ENCODE assay signal across 26 cellular contexts in the genomic region with DNA sequence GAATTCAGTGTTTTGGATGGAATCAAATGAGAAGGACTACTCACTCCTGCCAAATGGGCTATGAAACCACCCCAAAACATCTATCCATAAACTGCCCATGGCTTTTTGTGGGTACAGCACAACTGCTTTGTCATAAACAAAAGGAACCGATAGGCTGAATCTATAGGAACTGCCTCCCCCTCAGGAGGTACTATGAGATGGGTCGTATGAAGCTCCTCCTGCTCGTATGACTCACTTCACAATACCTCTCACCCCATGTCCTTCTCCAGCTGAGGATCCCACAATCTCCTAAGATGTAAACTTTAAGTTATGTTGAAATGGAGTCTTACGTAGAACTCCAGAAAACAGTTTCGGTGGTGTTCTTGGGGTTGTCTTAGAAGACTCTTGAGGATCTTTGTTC.
DNase-seq lines count a peak whose midpoint lies in the region; ATAC-seq and TF ChIP-seq lines count a peak whose summit lies in the region.
"Had no signal": no experiment of that assay in that cellular context is flagged by ENCODE, and none has a peak within 500 bp of the region (broad histone marks: within the 10 kb centered on the region; RNA-seq: fewer than 3 reads in every experiment).

No MANE protein-coding gene starts in this region.

- no peak overlapping the region for H3K4me3 ChIP-seq in MG63
- no peak overlapping the region for H3K4me3 ChIP-seq in mammary epithelial cell (replicated peaks in 1 of 3; ENCODE audit: insufficient read depth in 1 of 3, low read depth in 2 of 3, low read length in 3 of 3)
- no peak overlapping the region for H3K4me3 ChIP-seq in upper lobe of right lung
- no peak overlapping the region for H3K4me3 ChIP-seq in osteoblast (ENCODE audit: insufficient read depth, low read length)
- H3K4me3 ChIP-seq: colonic mucosa, sigmoid colon had no signal

- BruUV-seq in mammary epithelial cell (replicated peaks; lab: Mats Ljungman, UMichigan), result no TSS peak

- H3K27ac ChIP-seq in mammary epithelial cell (ENCODE audit: insufficient read depth, low read depth, low read length) (no peak overlapping the region), upper lobe of right lung (no peak overlapping the region), osteoblast (ENCODE audit: low read depth, low read length) (no peak overlapping the region)
- H3K27ac ChIP-seq: colonic mucosa had no signal

- H3K27ac Mint-ChIP-seq in progenitor cell of endocrine pancreas, result no peak overlapping the region
- H3K27ac Mint-ChIP-seq: activated CD4-positive, alpha-beta T cell treated with anti-CD3 and anti-CD28 coated beads, Interleukin-2, amount 10 ng/mL, durations not matched to agents 7 days and 5 days; activated naive CD8-positive, alpha-beta T cell treated with anti-CD3 and anti-CD28 coated beads, Interleukin-2, amount 10 ng/mL, durations not matched to agents 7 days and 5 days; activated T-helper 17 cell treated with anti-CD3 and anti-CD28 coated beads, Interleukin-2, amount 50 U/mL, for 72 hours; CD4-positive, CD25-positive, alpha-beta regulatory T cell; H9; stimulated activated memory B cell treated with anti-CD40 and anti-IgM and Interleukin-4, amounts not matched to agents 10 μg/mL and 1 μg/mL and 100 μg/mL, for 72 hours had no signal

- peaks cover 16% of the 10 kb centered on the region for H3K4me1 ChIP-seq in mammary epithelial cell (ENCODE audit: insufficient read depth, low read length)
- no peaks in the 10 kb centered on the region for H3K4me1 ChIP-seq in upper lobe of right lung
- H3K4me1 ChIP-seq in osteoblast (ENCODE audit: insufficient read depth, low read length), result peaks cover 15% of the 10 kb centered on the region
- H3K4me1 ChIP-seq: colonic mucosa had no signal

- in situ Hi-C loops in mammary epithelial cell (cut with MboI; ENCODE audit: low sequenced_read_pairs in 2 of 2), result no loop called here

- TF ChIP-seq CTCF in mammary epithelial cell (conservative IDR thresholded peaks at IDR 0.05 in 1 of 2, IDR thresholded peaks at IDR 0.05 in 1 of 2; ENCODE audit: extremely low read depth in 1 of 2, insufficient read depth in 1 of 2, low read depth in 1 of 2, low read length in 2 of 2), result no peak
- no peak for TF ChIP-seq CTCF in upper lobe of right lung (IDR thresholded peaks at IDR 0.05)
- TF ChIP-seq CTCF in osteoblast (IDR thresholded peaks at IDR 0.05; ENCODE audit: extremely low read depth, low read depth, low read length), result no peak
- TF ChIP-seq CTCF in progenitor cell of endocrine pancreas (IDR thresholded peaks at IDR 0.05; ENCODE audit: unreplicated experiment), result no peak

- peaks cover 4% of the 10 kb centered on the region for H3K36me3 Mint-ChIP-seq in progenitor cell of endocrine pancreas (ENCODE audit: insufficient read depth)
- H3K36me3 Mint-ChIP-seq: activated naive CD8-positive, alpha-beta T cell treated with anti-CD3 and anti-CD28 coated beads, Interleukin-2, amount 10 ng/mL, durations not matched to agents 7 days and 5 days; brain; CD4-positive, CD25-positive, alpha-beta regulatory T cell; stimulated activated memory B cell treated with anti-CD40 and anti-IgM and Interleukin-4, amounts not matched to agents 10 μg/mL and 1 μg/mL and 100 μg/mL, for 72 hours had no signal

- H2AFZ ChIP-seq in mammary epithelial cell (ENCODE audit: low read depth, low read length) (peak overlapping the region; percentile 22), osteoblast (ENCODE audit: low read length) (no peak overlapping the region)

- H3K36me3 ChIP-seq in MG63 (no peaks in the 10 kb centered on the region), mammary epithelial cell (ENCODE audit: insufficient read depth, low read length) (no peaks in the 10 kb centered on the region), upper lobe of right lung (no peaks in the 10 kb centered on the region), osteoblast (ENCODE audit: insufficient read depth, low read length) (no peaks in the 10 kb centered on the region)
- H3K36me3 ChIP-seq: colonic mucosa, sigmoid colon had no signal

- H3K27me3 Mint-ChIP-seq in progenitor cell of endocrine pancreas, result no peaks in the 10 kb centered on the region
- H3K27me3 Mint-ChIP-seq: activated CD4-positive, alpha-beta T cell treated with anti-CD3 and anti-CD28 coated beads, Interleukin-2, amount 10 ng/mL, durations not matched to agents 7 days and 5 days; activated naive CD8-positive, alpha-beta T cell treated with anti-CD3 and anti-CD28 coated beads, Interleukin-2, amount 10 ng/mL, durations not matched to agents 7 days and 5 days; activated T-helper 17 cell treated with anti-CD3 and anti-CD28 coated beads, Interleukin-2, amount 50 U/mL, for 72 hours; CD4-positive, CD25-positive, alpha-beta regulatory T cell; stimulated activated memory B cell treated with anti-CD40 and anti-IgM and Interleukin-4, amounts not matched to agents 10 μg/mL and 1 μg/mL and 100 μg/mL, for 72 hours had no signal

- no peaks in the 10 kb centered on the region for H3K9me3 ChIP-seq in MG63
- H3K9me3 ChIP-seq in mammary epithelial cell (replicated peaks; ENCODE audit: insufficient read depth, low read length), result no peaks in the 10 kb centered on the region
- H3K9me3 ChIP-seq in upper lobe of right lung, result no peaks in the 10 kb centered on the region
- no peaks in the 10 kb centered on the region for H3K9me3 ChIP-seq in osteoblast (ENCODE audit: low read depth, low read length)
- H3K9me3 ChIP-seq: colonic mucosa, sigmoid colon had no signal

- H3K4me1 Mint-ChIP-seq in progenitor cell of endocrine pancreas (ENCODE audit: low read depth), result peaks cover 38% of the 10 kb centered on the region
- H3K4me1 Mint-ChIP-seq: activated CD4-positive, alpha-beta T cell treated with anti-CD3 and anti-CD28 coated beads, Interleukin-2, amount 10 ng/mL, durations not matched to agents 7 days and 5 days; activated naive CD8-positive, alpha-beta T cell treated with anti-CD3 and anti-CD28 coated beads, Interleukin-2, amount 10 ng/mL, durations not matched to agents 7 days and 5 days; activated T-helper 17 cell treated with anti-CD3 and anti-CD28 coated beads, Interleukin-2, amount 50 U/mL, for 72 hours; CD4-positive, CD25-positive, alpha-beta regulatory T cell; stimulated activated memory B cell treated with anti-CD40 and anti-IgM and Interleukin-4, amounts not matched to agents 10 μg/mL and 1 μg/mL and 100 μg/mL, for 72 hours had no signal

- WGBS in mammary epithelial cell (ENCODE audit: low coverage, missing lambda C conversion rate), result 84% methylated on average over 5 of the region's 5 CpGs

- intact Hi-C loops in mammary epithelial cell (cut with micrococcal nuclease) (no loop called here), upper lobe of right lung (cut with DNase I) (no loop called here)

- H3K9me3 Mint-ChIP-seq in progenitor cell of endocrine pancreas (ENCODE audit: low read depth), result peaks cover 3% of the 10 kb centered on the region
- H3K9me3 Mint-ChIP-seq: activated CD4-positive, alpha-beta T cell treated with anti-CD3 and anti-CD28 coated beads, Interleukin-2, amount 10 ng/mL, durations not matched to agents 7 days and 5 days; activated naive CD8-positive, alpha-beta T cell treated with anti-CD3 and anti-CD28 coated beads, Interleukin-2, amount 10 ng/mL, durations not matched to agents 7 days and 5 days; brain; H9; nephron; stimulated activated memory B cell treated with anti-CD40 and anti-IgM and Interleukin-4, amounts not matched to agents 10 μg/mL and 1 μg/mL and 100 μg/mL, for 72 hours had no signal

- dilution Hi-C loops in mammary epithelial cell (cut with HindIII; ENCODE audit: low sequenced_read_pairs), result no loop called here

- no peaks in the 10 kb centered on the region for H3K27me3 ChIP-seq in MG63
- no peaks in the 10 kb centered on the region for H3K27me3 ChIP-seq in mammary epithelial cell (ENCODE audit: insufficient read depth, low read length)
- H3K27me3 ChIP-seq in upper lobe of right lung, result no peaks in the 10 kb centered on the region
- H3K27me3 ChIP-seq in osteoblast (ENCODE audit: insufficient read depth, low read length), result no peaks in the 10 kb centered on the region
- H3K27me3 ChIP-seq: colonic mucosa, sigmoid colon had no signal

- DNase-seq in EH (ENCODE audit: low read depth), result peak; percentile 76
- peak; percentile 25 for DNase-seq in MG63
- DNase-seq in mammary epithelial cell, result no peak
- peak; percentile 99 for DNase-seq in iris pigment epithelial cell (ENCODE audit: low read depth)
- DNase-seq in upper lobe of right lung, result no peak
- no peak for DNase-seq in NOMO-1 treated with DMSO at 0.1 percent for 48 hours (lab: John Stamatoyannopoulos, UW; ENCODE audit: unreplicated experiment)
- DNase-seq in osteoblast (ENCODE audit: insufficient read length, low spot score, missing footprints), result no peak
- DNase-seq in progenitor cell of endocrine pancreas (ENCODE audit: low spot score, unreplicated experiment), result no peak
- DNase-seq: activated CD4-positive, alpha-beta T cell treated with anti-CD3 and anti-CD28 coated beads, Interleukin-2, amount 10 ng/mL, durations not matched to agents 7 days and 5 days; activated naive CD8-positive, alpha-beta T cell treated with anti-CD3 and anti-CD28 coated beads, Interleukin-2, amount 10 ng/mL, durations not matched to agents 7 days and 5 days; CD4-positive, CD25-positive, alpha-beta regulatory T cell; colonic mucosa; DMS79; foreskin melanocyte; H9; Kasumi-1; midbrain; NCI-H1417 treated with DMSO at 0.1 percent for 48 hours; NCI-H526 treated with DMSO at 0.1 percent for 48 hours; SHP77; sigmoid colon had no signal

- CTCF ChIA-PET in mammary epithelial cell (lab: Charles Lee; ENCODE audit: low non-redundant PET), result no interaction called here

- H3K9ac ChIP-seq in mammary epithelial cell (ENCODE audit: insufficient read depth, low read length), result no peak overlapping the region

- H3K4me3 Mint-ChIP-seq in progenitor cell of endocrine pancreas (ENCODE audit: low read depth), result no peak overlapping the region
- H3K4me3 Mint-ChIP-seq: activated CD4-positive, alpha-beta T cell treated with anti-CD3 and anti-CD28 coated beads, Interleukin-2, amount 10 ng/mL, durations not matched to agents 7 days and 5 days; activated naive CD8-positive, alpha-beta T cell treated with anti-CD3 and anti-CD28 coated beads, Interleukin-2, amount 10 ng/mL, durations not matched to agents 7 days and 5 days; activated T-helper 17 cell treated with anti-CD3 and anti-CD28 coated beads, Interleukin-2, amount 50 U/mL, for 72 hours; brain; CD4-positive, CD25-positive, alpha-beta regulatory T cell; H9; stimulated activated memory B cell treated with anti-CD40 and anti-IgM and Interleukin-4, amounts not matched to agents 10 μg/mL and 1 μg/mL and 100 μg/mL, for 72 hours had no signal

- no peak for ATAC-seq in upper lobe of right lung
- ATAC-seq: activated T-helper 17 cell treated with anti-CD3 and anti-CD28 coated beads, Interleukin-2, amount 50 U/mL, for 72 hours; left lobe of liver; stimulated activated memory B cell treated with anti-CD40 and anti-IgM and Interleukin-4, amounts not matched to agents 10 μg/mL and 1 μg/mL and 100 μg/mL, for 72 hours had no signal

- H4K20me1 ChIP-seq in mammary epithelial cell (ENCODE audit: insufficient read depth, low read length), result no peaks in the 10 kb centered on the region
- H4K20me1 ChIP-seq in osteoblast (ENCODE audit: insufficient read depth, low read length), result no peaks in the 10 kb centered on the region

- H3K4me2 ChIP-seq in mammary epithelial cell (ENCODE audit: insufficient read depth, low read depth, low read length) (no peak overlapping the region), osteoblast (ENCODE audit: insufficient read depth, low read length) (no peak overlapping the region)

- H3K79me2 ChIP-seq in mammary epithelial cell (ENCODE audit: insufficient read depth, low read length) (no peaks in the 10 kb centered on the region), osteoblast (ENCODE audit: insufficient read depth, low read length) (no peaks in the 10 kb centered on the region)

Comparison
In these comparisons a context has a peak if more than half of its experiments do, and no peak if none do; other contexts are left out.
1. DNase-seq: peak in EH (single experiment), MG63 (single experiment) and iris pigment epithelial cell (single experiment); none in mammary epithelial cell (single experiment), upper lobe of right lung (single experiment), NOMO-1 treated with DMSO at 0.1 percent for 48 hours (single experiment), osteoblast (single experiment) and progenitor cell of endocrine pancreas (single experiment).